ENCODE assay signal across 1 cellular context in genomic region chr10:1063232-1063862, GRCh38.
TF ChIP-seq lines count a peak whose summit lies in the region.

No MANE protein-coding gene starts in this region.

TF ChIP-seq in HepG2, 621 proteins besides CTCF, POLR2A, EP300 and RAD21:
- TF ChIP-seq ZBTB39 (CRISPR knock-in tag; IDR thresholded peaks at IDR 0.05) (no peak), SRSF1 (optimal IDR thresholded peaks at IDR 0.05; ENCODE audit: low read depth, low read length) (no peak), ZNF207 (IDR thresholded peaks at IDR 0.05; ENCODE audit: borderline replicate concordance) (no peak), HHEX (CRISPR knock-in tag; IDR thresholded peaks at IDR 0.05) (no peak), ZNF276 (CRISPR knock-in tag; IDR thresholded peaks at IDR 0.05; ENCODE audit: low read depth) (no peak), ZNF572 (CRISPR knock-in tag; IDR thresholded peaks at IDR 0.05) (no peak), ZNF33A (CRISPR knock-in tag; IDR thresholded peaks at IDR 0.05; ENCODE audit: borderline replicate concordance) (no peak), HMGXB3 (CRISPR knock-in tag; IDR thresholded peaks at IDR 0.05; ENCODE audit: borderline replicate concordance) (no peak), TMF1 (CRISPR knock-in tag; IDR thresholded peaks at IDR 0.05; ENCODE audit: low read depth) (no peak), ATF4 (CRISPR knock-in tag; IDR thresholded peaks at IDR 0.05) (no peak), NFKB2 (CRISPR knock-in tag; IDR thresholded peaks at IDR 0.05; ENCODE audit: borderline replicate concordance) (no peak), ZNF550 (CRISPR knock-in tag; IDR thresholded peaks at IDR 0.05; ENCODE audit: borderline replicate concordance) (no peak), ZSCAN30 (CRISPR knock-in tag; IDR thresholded peaks at IDR 0.05) (no peak), NRL (CRISPR knock-in tag; IDR thresholded peaks at IDR 0.05; ENCODE audit: borderline replicate concordance) (no peak), ZNF367 (CRISPR knock-in tag; IDR thresholded peaks at IDR 0.05; ENCODE audit: borderline replicate concordance) (no peak), ARID5B (CRISPR knock-in tag; IDR thresholded peaks at IDR 0.05) (no peak), PREB (CRISPR knock-in tag; IDR thresholded peaks at IDR 0.05) (no peak)
TF ChIP-seq in HepG2: peak in this region for 0.
